Comparison of ENCODE assay signal across 16 cellular contexts in the genomic region with DNA sequence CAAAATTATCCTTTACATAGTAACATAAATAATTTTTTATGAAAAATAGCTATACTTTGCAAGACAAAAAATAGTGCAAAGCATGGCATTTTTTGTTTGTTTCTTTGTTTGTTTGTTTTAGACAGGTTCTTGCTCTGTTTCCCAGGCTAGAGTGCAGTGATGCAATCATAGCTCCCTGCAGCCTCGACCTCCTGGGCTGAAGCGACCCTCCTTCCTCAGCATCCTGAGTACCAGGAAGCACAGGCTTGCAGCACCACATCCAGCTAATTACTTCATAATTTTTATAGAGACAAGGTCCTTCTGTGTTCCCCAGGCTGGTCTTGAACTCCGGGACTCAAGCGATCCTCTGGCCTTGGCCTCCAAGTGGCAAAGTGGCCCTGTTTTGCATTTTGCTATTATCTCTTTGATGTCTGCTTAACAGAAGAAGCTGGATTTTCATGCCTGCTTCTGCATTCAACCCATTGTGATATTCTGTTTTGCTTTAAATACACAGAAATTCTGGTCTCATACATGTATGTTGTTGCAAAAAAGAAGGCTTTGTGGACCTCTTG. TPM values are rescaled to one million over a fixed set of nuclear protein-coding genes. Genes with fewer than 3 reads are reported as not detected.
DNase-seq lines count a peak whose midpoint lies in the region; ATAC-seq, FAIRE-seq and TF ChIP-seq lines count a peak whose summit lies in the region.
"Had no signal": no experiment of that assay in that cellular context is flagged by ENCODE, and none has a peak within 500 bp of the region (broad histone marks: within the 10 kb centered on the region; RNA-seq: fewer than 3 reads in every experiment).

No MANE protein-coding gene starts in this region.

- in situ Hi-C loops in HepG2 (cut with HindIII; ENCODE audit: extremely low pct_ligation_motif_present, low pct_unique_long_range_greater_than_20kb) = no loop called here

- intact Hi-C loops in Right ventricle myocardium superior (cut with DNase I) = no loop called here
- intact Hi-C loops in Right ventricle myocardium inferior (cut with DNase I) = no loop called here
- intact Hi-C loops in OCI-LY7 (cut with micrococcal nuclease; ENCODE audit: unreplicated experiment) = no loop called here
- intact Hi-C loops in HepG2 (cut with micrococcal nuclease; ENCODE audit: unreplicated experiment) = no loop called here

- POLR2A ChIA-PET in OCI-LY7 (lab: Charles Lee) = interaction anchor here (0.5 to 1.7 kb wide), 7 partner anchors 10 to 235 kb away, joined by 3 to 6 read pairs (median 4); no protein-coding TSS in a partner anchor
- POLR2A ChIA-PET in HepG2 (lab: Yijun Ruan, JAX) = no interaction called here

- H3K36me3 ChIP-seq in OCI-LY7 (ENCODE audit: insufficient read depth, low read length) = peaks cover 29% of the 10 kb centered on the region
- no peaks in the 10 kb centered on the region for H3K36me3 ChIP-seq in HepG2 (replicated peaks in 1 of 2; ENCODE audit: control insufficient read depth in 1 of 2, insufficient read depth in 2 of 2, low read length in 2 of 2)
- H3K36me3 ChIP-seq: BLaER1 treated with 17β-estradiol and CSF1 and Interleukin-3, amounts not matched to agents 10 nM and 100 nM had no signal

- CTCF ChIA-PET in OCI-LY7 (lab: Charles Lee; ENCODE audit: unreplicated experiment) = no interaction called here
- CTCF ChIA-PET in HepG2 (lab: Yijun Ruan, JAX; ENCODE audit: low intra/inter-chr PET ratio, low total read pairs) = no interaction called here

- H3K9me3 ChIP-seq in OCI-LY7 (ENCODE audit: low read length) = peaks cover 2% of the 10 kb centered on the region
- H3K9me3 ChIP-seq in HepG2 (ENCODE audit: low read length) = no peaks in the 10 kb centered on the region

- BruUV-seq in OCI-LY7 (replicated peaks; lab: Mats Ljungman, UMichigan) = no TSS peak
- no TSS peak for BruUV-seq in HepG2 (replicated peaks; lab: Mats Ljungman, UMichigan)

- H4K20me1 ChIP-seq in OCI-LY7 (ENCODE audit: insufficient read depth, low read length) = no peaks in the 10 kb centered on the region
- H4K20me1 ChIP-seq in HepG2 (ENCODE audit: insufficient read depth, low read length) = no peaks in the 10 kb centered on the region
- H4K20me1 ChIP-seq: BLaER1 treated with 17β-estradiol and CSF1 and Interleukin-3, amounts not matched to agents 10 nM and 100 nM had no signal

- no peak overlapping the region for H3K9ac ChIP-seq in HepG2 (ENCODE audit: insufficient read depth, low read depth, low read length)
- H3K9ac ChIP-seq: BLaER1 treated with 17β-estradiol and CSF1 and Interleukin-3, amounts not matched to agents 10 nM and 100 nM had no signal

- H3K27ac ChIP-seq in OCI-LY7 (ENCODE audit: low read depth, low read length, poor library complexity, severe bottlenecking) (peak overlapping the region; percentile 35), HepG2 (ENCODE audit: extremely low read length, insufficient read depth, low read length) (no peak overlapping the region)
- H3K27ac ChIP-seq: BLaER1 treated with 17β-estradiol and CSF1 and Interleukin-3, amounts not matched to agents 10 nM and 100 nM had no signal

- ATAC-seq in Right ventricle myocardium superior (ENCODE audit: poor library complexity) = no peak
- no peak for ATAC-seq in Right ventricle myocardium inferior
- ATAC-seq in HepG2 = no peak
- ATAC-seq: GM23338 had no signal

- TF ChIP-seq RAD21 in HepG2 (CRISPR knock-in tag; IDR thresholded peaks at IDR 0.05) = no peak

- TF ChIP-seq CTCF in OCI-LY7 (conservative IDR thresholded peaks at IDR 0.05; ENCODE audit: low read length) (no peak), HepG2 (CRISPR knock-in tag; IDR thresholded peaks at IDR 0.05) (no peak)

- H3K4me1 ChIP-seq in OCI-LY7 (ENCODE audit: insufficient read depth, low read length, poor library complexity, severe bottlenecking) (peaks cover 56% of the 10 kb centered on the region), HepG2 (ENCODE audit: insufficient read depth, low read length) (peaks cover 29% of the 10 kb centered on the region)

- H2AFZ ChIP-seq in OCI-LY7 (ENCODE audit: low read length) (no peak overlapping the region), HepG2 (ENCODE audit: low read length) (no peak overlapping the region)
- H2AFZ ChIP-seq: GM23338 had no signal

- H3K79me2 ChIP-seq in OCI-LY7 (ENCODE audit: insufficient read depth, low read depth, low read length) (peaks cover 21% of the 10 kb centered on the region; the same call in 1 of the 2 replicates), HepG2 (ENCODE audit: insufficient read depth, low read length) (no peaks in the 10 kb centered on the region)

- FAIRE-seq in HepG2 (lab: Jason Lieb, UNC) = no peak
- FAIRE-seq: GM12891 had no signal

- TF ChIP-seq POLR2A in HepG2 (IDR thresholded peaks at IDR 0.05; ENCODE audit: insufficient read depth in 1 of 2, low read depth in 2 of 2, low read length in 2 of 2) = no peak

- TF ChIP-seq EP300 in HepG2 (IDR thresholded peaks at IDR 0.05; ENCODE audit: low read depth in 2 of 2, low read length in 2 of 2) (no peak), HepG2 (CRISPR knock-in tag; IDR thresholded peaks at IDR 0.05; ENCODE audit: borderline replicate concordance) (no peak)

- WGBS in HepG2 (ENCODE audit: low lambda C conversion rate) = 44% methylated on average over 4 of the region's 4 CpGs

- H3K4me2 ChIP-seq in OCI-LY7 (ENCODE audit: low read length) (peak overlapping the region; percentile 42), HepG2 (ENCODE audit: low read depth, low read length) (no peak overlapping the region)
- H3K4me2 ChIP-seq: GM23338 had no signal

- H3K4me3 ChIP-seq in OCI-LY7 (ENCODE audit: low read depth, low read length, poor library complexity, severe bottlenecking) = no peak overlapping the region
- H3K4me3 ChIP-seq in HepG2 (replicated peaks in 1 of 3; ENCODE audit: insufficient read depth in 1 of 3, low read depth in 2 of 3, low read length in 3 of 3) = no peak overlapping the region
- H3K4me3 ChIP-seq: BLaER1 treated with 17β-estradiol and CSF1 and Interleukin-3, amounts not matched to agents 10 nM and 100 nM; GM23338 had no signal

- no peaks in the 10 kb centered on the region for H3K27me3 ChIP-seq in HepG2 (ENCODE audit: control insufficient read depth in 1 of 2, insufficient read depth in 2 of 2, low read length in 2 of 2)
- H3K27me3 ChIP-seq: BLaER1 treated with 17β-estradiol and CSF1 and Interleukin-3, amounts not matched to agents 10 nM and 100 nM had no signal

- DNase-seq in Right ventricle myocardium superior (peak; percentile 6), Right ventricle myocardium inferior (ENCODE audit: missing footprints) (no peak), OCI-LY7 (ENCODE audit: low spot score) (no peak), HepG2 (ENCODE audit: low spot score) (no peak), NCI-H748 treated with DMSO at 0.1 percent for 48 hours (lab: John Stamatoyannopoulos, UW) (no peak), occipital lobe (lab: John Stamatoyannopoulos, UW) (no peak)
- no peak for DNase-seq in effector CD8-positive, alpha-beta T cell (lab: John Stamatoyannopoulos, UW)
- DNase-seq: 8988T; ACHN; CD4-positive, CD25-positive, alpha-beta regulatory T cell; DMS53; H7; KBM-7 had no signal

- no peaks in the 10 kb centered on the region for H3K9me2 ChIP-seq in OCI-LY7 (ENCODE audit: insufficient read depth, low read length)

TF ChIP-seq in HepG2, 621 proteins besides CTCF, POLR2A, EP300 and RAD21 (continues in another document):
- peak; percentile 23; the same call in 1 of the 2 replicates for TF ChIP-seq ZNF770 (CRISPR knock-in tag; IDR thresholded peaks at IDR 0.05)
- no peak for TF ChIP-seq ZNF160 (CRISPR knock-in tag; IDR thresholded peaks at IDR 0.05)
- peak; percentile 84 for TF ChIP-seq CEBPB (IDR thresholded peaks at IDR 0.05; ENCODE audit: borderline replicate concordance, low read depth, low read length)

RNA-seq across cellular contexts. Expression of gene ZMYND8, which starts 49.4 kb away (rescaled TPM):
- total RNA-seq in Right ventricle myocardium superior (37.7 TPM), Right ventricle myocardium inferior (36.1 TPM), OCI-LY7 (2022) (69.1 and 77.0 TPM in 2 replicates), HepG2 (2016; rRNA removed; fragmentation: Illumina TruSeq; extraction: Trizol) (53.9 and 71.9 TPM in 2 replicates), occipital lobe (58.6 TPM)
- 26.1 and 30.4 TPM in 2 replicates for total RNA-seq in OCI-LY7 (2014; rRNA removed; shearing (Covaris generic))
- total RNA-seq in HepG2 (2016; cell fraction: cytosol; rRNA removed; fragmentation: Illumina TruSeq; extraction: Trizol; ENCODE audit: low read depth) = 45.3 and 50.7 TPM in 2 replicates
- total RNA-seq in HepG2 (2016; cell fraction: insoluble cytoplasmic fraction; rRNA removed; fragmentation: Illumina TruSeq; extraction: Trizol) = 54.7 and 64.5 TPM in 2 replicates
- 30.6 and 34.0 TPM in 2 replicates for total RNA-seq in HepG2 (2016; cell fraction: membrane; rRNA removed; fragmentation: Illumina TruSeq; extraction: Trizol)
- total RNA-seq in HepG2 (2016; cell fraction: nucleus; rRNA removed; fragmentation: Illumina TruSeq; extraction: Trizol) = 90.9 and 106 TPM in 2 replicates
- 81.4 and 84.7 TPM in 2 replicates for polyA plus RNA-seq in HepG2 (2011; rRNA removed)
- polyA plus RNA-seq in HepG2 (2011; cell fraction: cytosol; rRNA removed) = 41.2 and 45.2 TPM in 2 replicates
- polyA plus RNA-seq in HepG2 (2011; cell fraction: nucleus; rRNA removed) = 139 and 149 TPM in 2 replicates
- polyA plus RNA-seq in HepG2 (2012) = 50.4 and 60.2 TPM in 2 replicates
- polyA plus RNA-seq in HepG2 (2016; cell fraction: cytosol; fragmentation: Illumina TruSeq; extraction: Trizol; ENCODE audit: low read depth) = 1.9 and 2.5 TPM in 2 replicates
- 42.7 and 55.7 TPM in 2 replicates for polyA plus RNA-seq in HepG2 (2016; cell fraction: insoluble cytoplasmic fraction; fragmentation: Illumina TruSeq; extraction: Trizol; ENCODE audit: low read depth)
- polyA plus RNA-seq in HepG2 (2016; cell fraction: membrane; fragmentation: Illumina TruSeq; extraction: Trizol; ENCODE audit: low read depth) = 7.9 and 9.1 TPM in 2 replicates
- 103 and 106 TPM in 2 replicates for polyA plus RNA-seq in HepG2 (2016; cell fraction: nucleus; fragmentation: Illumina TruSeq; extraction: Trizol; ENCODE audit: insufficient read depth, low read depth)
- polyA minus RNA-seq in HepG2 (2011; rRNA and poly(A)+ RNA removed; ENCODE audit: low replicate concordance) = 14.1 and 79.4 TPM in 2 replicates
- 66.7 and 69.5 TPM in 2 replicates for polyA minus RNA-seq in HepG2 (2011; cell fraction: cytosol; rRNA and poly(A)+ RNA removed)
- polyA minus RNA-seq in HepG2 (2011; cell fraction: nucleus; rRNA and poly(A)+ RNA removed) = 190 and 220 TPM in 2 replicates
